8 cellular contexts compared by ENCODE assay signal in the genomic region with DNA sequence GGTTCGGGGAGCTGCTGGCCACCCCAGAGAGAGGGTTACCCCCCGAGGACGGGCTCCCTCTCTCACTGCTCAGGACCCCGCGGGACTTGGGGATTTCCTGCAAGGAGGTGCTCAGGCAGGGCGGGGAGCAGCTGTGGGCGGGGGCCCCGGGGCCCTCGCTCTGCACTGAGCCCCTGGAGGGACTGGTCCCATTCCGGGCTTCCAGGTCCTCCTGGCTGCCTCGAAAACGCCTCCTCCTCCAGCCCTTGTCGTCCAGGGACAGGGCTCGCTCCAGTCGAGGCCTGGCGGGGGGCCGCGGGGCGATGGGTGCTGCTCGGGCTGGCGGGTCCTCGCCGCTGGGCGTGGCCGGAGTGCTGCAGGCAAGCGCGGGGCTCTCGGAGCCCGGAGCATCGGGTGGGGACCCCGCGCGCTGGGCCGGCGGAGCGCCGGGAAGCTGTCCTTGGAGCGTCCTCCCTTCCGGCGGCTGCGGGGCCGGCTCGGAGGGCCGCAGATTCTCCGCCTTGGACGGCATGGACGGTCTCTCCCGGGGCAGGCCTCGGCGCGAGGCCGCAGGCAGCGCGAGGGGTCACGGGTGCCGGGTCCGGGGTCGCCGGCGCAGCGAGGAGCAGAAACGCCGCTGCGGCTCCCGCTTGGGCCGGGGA. TPM values are rescaled to one million over a fixed set of nuclear protein-coding genes. Genes with fewer than 3 reads are reported as not detected.
DNase-seq lines count a peak whose midpoint lies in the region; ATAC-seq and TF ChIP-seq lines count a peak whose summit lies in the region.

No MANE protein-coding gene starts in this region.

- no peaks in the 10 kb centered on the region for H3K9me3 ChIP-seq in ES-I3 (ENCODE audit: control insufficient read depth, insufficient read depth, low read length)
- H3K9me3 ChIP-seq in stomach smooth muscle (ENCODE audit: control insufficient read depth in 2 of 2, low read length in 2 of 2) = no peaks in the 10 kb centered on the region

- peaks cover 7% of the 10 kb centered on the region for H3K36me3 Mint-ChIP-seq in natural killer cell

- no peaks in the 10 kb centered on the region for H3K9me3 Mint-ChIP-seq in natural killer cell

- H3K36me3 ChIP-seq in ES-I3 (ENCODE audit: insufficient read depth, low read length) (peaks cover 9% of the 10 kb centered on the region; the same call in 1 of the 2 replicates), stomach smooth muscle (ENCODE audit: control insufficient read depth in 2 of 2, insufficient read depth in 2 of 2, low read length in 2 of 2) (peaks cover 15 to 35% of the 10 kb centered on the region in 2 donors)

- H3K27ac Mint-ChIP-seq in natural killer cell = peak overlapping the region in 1 of 2 donors; percentile 35

- H3K4me1 ChIP-seq in ES-I3 (ENCODE audit: insufficient read depth, low read length) = peaks cover 4% of the 10 kb centered on the region; the same call in 1 of the 2 replicates
- peaks cover 34% of the 10 kb centered on the region for H3K4me1 ChIP-seq in stomach smooth muscle (ENCODE audit: control insufficient read depth, insufficient read depth, low read length)

- H3K27me3 Mint-ChIP-seq in natural killer cell (ENCODE audit: low read depth in 2 of 2) = no peaks in the 10 kb centered on the region

- no peaks in the 10 kb centered on the region for H3K27me3 ChIP-seq in stomach smooth muscle (ENCODE audit: control insufficient read depth in 1 of 2, insufficient read depth in 2 of 2, low read length in 2 of 2)

- H3K9ac ChIP-seq in ES-I3 (ENCODE audit: low read depth, low read length) (peak overlapping the region; percentile 85), stomach smooth muscle (ENCODE audit: low read length in 2 of 2) (peak overlapping the region; percentile 64 to 73)

- H3K4me1 Mint-ChIP-seq in natural killer cell = peaks cover 14 to 30% of the 10 kb centered on the region in 2 donors

- H3K4me3 ChIP-seq in epithelial cell of esophagus (ENCODE audit: low read length) (peak overlapping the region; percentile 65), stomach smooth muscle (ENCODE audit: low read length in 2 of 2) (peak overlapping the region; percentile 70 to 80)

- intact Hi-C loops in natural killer cell (cut with micrococcal nuclease) = no loop called here

- TF ChIP-seq CTCF in epithelial cell of esophagus (IDR thresholded peaks at IDR 0.05; ENCODE audit: insufficient read depth, low read depth, low read length, missing control alignments) = no peak
- no peak for TF ChIP-seq CTCF in natural killer cell (IDR thresholded peaks at IDR 0.05)

- H3K4me3 Mint-ChIP-seq in natural killer cell = peak overlapping the region; percentile 65

- H3K27ac ChIP-seq in stomach smooth muscle (ENCODE audit: low read length) = no peak overlapping the region

- ATAC-seq in GM21717 (IDR thresholded peaks at IDR 0.05; ENCODE audit: unreplicated experiment) = peak; percentile 30
- peak; percentile 63 to 67 (median 66) for ATAC-seq in natural killer cell

- peak; percentile 32 for DNase-seq in LHCN-M2 (ENCODE audit: low read depth)
- DNase-seq in activated CD8-positive, alpha-beta memory T cell treated with anti-CD3 and anti-CD28 coated beads for 4 hours (ENCODE audit: low read depth in 2 of 2) = peak; percentile 20 to 33
- peak; percentile 39 for DNase-seq in epithelial cell of esophagus (ENCODE audit: low read depth)
- DNase-seq in natural killer cell = peak; percentile 27
- DNase-seq in medulla oblongata (ENCODE audit: extremely low spot score) = no peak

RNA-seq across cellular contexts. Expression of a gene that starts 0.6 kb away (rescaled TPM):
- total RNA-seq in LHCN-M2 (2014; rRNA removed) = 13.5 and 14.2 TPM in 2 replicates
- 7.1 TPM for polyA plus RNA-seq in LHCN-M2 (2012)
- 10 to 100 TPM; 12.1 to 15.7 (median 14.4) TPM for total RNA-seq in natural killer cell

RNA-seq across cellular contexts. Expression of a gene that starts 28.6 kb away (rescaled TPM):
- 46.9 and 54.2 TPM in 2 replicates for total RNA-seq in LHCN-M2 (2014; rRNA removed)
- 61.1 TPM for polyA plus RNA-seq in LHCN-M2 (2012)
- 10 to 100 TPM; 78.3 to 84.8 (median 79.3) TPM for total RNA-seq in natural killer cell

RNA-seq across cellular contexts. Expression of a gene that starts 28.6 kb away (rescaled TPM):
- total RNA-seq in LHCN-M2 (2014; rRNA removed) (66.4 and 66.5 TPM in 2 replicates), natural killer cell (10 to 100 TPM; 38.7 to 62.3 (median 41.6) TPM)
- polyA plus RNA-seq in LHCN-M2 (2012) = 33.7 TPM

RNA-seq across cellular contexts. Expression of a gene that starts 39.1 kb away (rescaled TPM):
- 9.2 and 9.4 TPM in 2 replicates for total RNA-seq in LHCN-M2 (2014; rRNA removed)
- 4.0 TPM for polyA plus RNA-seq in LHCN-M2 (2012)
- 10 to 100 TPM in 1 of 3 donors, 1 to 10 TPM in 2; 9.0 to 11.3 (median 9.4) TPM for total RNA-seq in natural killer cell

RNA-seq across cellular contexts. Expression of a gene that starts 43.8 kb away (rescaled TPM):
- total RNA-seq in LHCN-M2 (2014; rRNA removed) (25.5 and 28.9 TPM in 2 replicates), natural killer cell (10 to 100 TPM; 84.3 to 89.0 (median 87.1) TPM)
- 35.2 TPM for polyA plus RNA-seq in LHCN-M2 (2012)
